ENCODE assay signal across 8 cellular contexts in the genomic region with DNA sequence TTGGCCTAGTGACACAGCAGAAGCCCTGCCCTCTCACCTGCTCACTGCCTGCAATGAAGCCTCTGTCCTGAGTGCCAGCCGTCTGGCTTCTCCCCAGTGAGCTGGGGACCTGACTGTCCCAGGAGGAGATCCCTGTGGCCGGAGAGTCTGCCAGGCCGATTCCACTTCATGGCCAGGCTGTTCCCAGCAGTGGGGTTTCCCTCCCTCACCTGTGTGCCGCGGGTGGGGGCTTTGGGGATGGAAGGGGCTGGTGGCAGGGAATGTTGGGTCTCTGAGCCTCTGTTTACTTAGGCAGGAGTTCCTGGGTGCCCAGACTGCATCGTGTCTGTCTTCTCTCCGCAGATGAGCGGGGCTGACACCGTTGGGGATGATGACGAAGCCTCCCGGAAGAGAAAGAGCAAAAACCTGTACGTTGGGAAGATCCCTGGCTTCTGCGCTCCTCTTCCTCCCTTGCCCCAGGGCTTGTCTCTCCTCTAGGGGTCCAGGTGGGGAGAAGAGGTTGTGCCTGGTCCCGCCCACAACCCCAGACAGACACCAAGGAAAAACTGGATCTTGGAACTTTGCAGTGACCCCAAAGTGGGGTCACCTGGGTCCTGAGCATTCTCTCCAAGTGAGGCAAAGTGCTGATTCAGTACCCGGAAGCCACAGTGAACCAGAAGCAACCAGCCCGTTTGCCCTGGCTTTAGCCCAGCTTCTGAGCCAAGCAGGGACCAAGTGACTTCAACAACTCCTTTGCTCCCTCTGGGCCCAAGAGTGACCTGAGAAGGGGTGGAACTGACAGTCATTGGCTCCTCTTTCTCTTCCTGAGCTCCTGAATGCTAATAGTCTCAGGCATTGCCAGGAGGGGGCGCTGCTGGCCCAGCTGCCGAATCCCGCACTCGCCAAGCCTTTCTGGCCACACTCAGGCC.
A peak's percentile ranks its signal among the peaks of the same experiment; 100 is the strongest.
DNase-seq lines count a peak whose midpoint lies in the region; ATAC-seq and TF ChIP-seq lines count a peak whose summit lies in the region.

No MANE protein-coding gene starts in this region.

- H3K27me3 Mint-ChIP-seq in immature natural killer cell (ENCODE audit: low read depth in 3 of 3): peaks cover 2 to 28% (median 3%) of the 10 kb centered on the region in 3 donors

- peak overlapping the region; percentile 70 to 82 (median 76) for H3K27ac Mint-ChIP-seq in immature natural killer cell

- peak overlapping the region in 4 of 5 donors; percentile 8 to 20 (median 16) for H3K4me3 Mint-ChIP-seq in immature natural killer cell

- H3K36me3 Mint-ChIP-seq in immature natural killer cell: peaks cover 7 to 29% (median 7%) of the 10 kb centered on the region in 3 donors

- peaks cover 68 to 70% of the 10 kb centered on the region in 2 donors for H3K4me1 Mint-ChIP-seq in immature natural killer cell

- TF ChIP-seq CTCF in NB4 (IDR thresholded peaks at IDR 0.05; ENCODE audit: low read depth, low read length): peak; percentile 80
- TF ChIP-seq CTCF in body of pancreas (IDR thresholded peaks at IDR 0.05): peak; percentile 71 to 95 (median 89)

- TF ChIP-seq POLR2A in NB4 (IDR thresholded peaks at IDR 0.05; ENCODE audit: extremely low read depth, insufficient read length): no peak
- TF ChIP-seq POLR2A in body of pancreas (IDR thresholded peaks at IDR 0.05): no peak

- intact Hi-C loops in body of pancreas (cut with DNase I): loop anchor here (5.0 kb wide), 1 partner anchor 66 kb away; no protein-coding TSS in a partner anchor

- peak; percentile 42 for ATAC-seq in GM21825 (IDR thresholded peaks at IDR 0.05; ENCODE audit: unreplicated experiment)
- peak; percentile 40 for ATAC-seq in body of pancreas

- no peaks in the 10 kb centered on the region for H3K9me3 ChIP-seq in body of pancreas

- DNase-seq in Daoy (ENCODE audit: low read depth) (peak; percentile 88), NB4 (ENCODE audit: low read depth) (peak; percentile 82), T1000 (lab: John Stamatoyannopoulos, UW) (peak; percentile 65), body of pancreas (peak; percentile 83 to 87 (median 84)), immature natural killer cell (peak; percentile 43 to 52 (median 51))
- peak; percentile 65 for DNase-seq in stimulated activated CD4-positive, alpha-beta T cell treated with anti-CD3 and anti-CD28 coated beads, Interleukin-12 subunit alpha, Interleukin-12 subunit beta, amount 100 ng/mL, for 4 hours
- no peak for DNase-seq in effector CD4-positive, alpha-beta T cell

- no peaks in the 10 kb centered on the region for H3K27me3 ChIP-seq in body of pancreas

- H3K36me3 ChIP-seq in body of pancreas (replicated peaks in 1 of 2; ENCODE audit: insufficient read depth in 1 of 2, low read depth in 2 of 2): peaks cover 0 to 1% of the 10 kb centered on the region in 2 donors

- H3K27ac ChIP-seq in body of pancreas: peak overlapping the region in 2 of 4 donors; percentile 15 to 43

- H3K4me3 ChIP-seq in NB4 (ENCODE audit: low read depth, low read length): no peak overlapping the region
- H3K4me3 ChIP-seq in body of pancreas: no peak overlapping the region

- H3K4me1 ChIP-seq in body of pancreas: peaks cover 67% of the 10 kb centered on the region

- H3K9me3 Mint-ChIP-seq in immature natural killer cell: no peaks in the 10 kb centered on the region

- WGBS in body of pancreas, 2 donors: 48 to 51% methylated on average over 16 to 20 of the region's 20 CpGs
